In the genomic region with DNA sequence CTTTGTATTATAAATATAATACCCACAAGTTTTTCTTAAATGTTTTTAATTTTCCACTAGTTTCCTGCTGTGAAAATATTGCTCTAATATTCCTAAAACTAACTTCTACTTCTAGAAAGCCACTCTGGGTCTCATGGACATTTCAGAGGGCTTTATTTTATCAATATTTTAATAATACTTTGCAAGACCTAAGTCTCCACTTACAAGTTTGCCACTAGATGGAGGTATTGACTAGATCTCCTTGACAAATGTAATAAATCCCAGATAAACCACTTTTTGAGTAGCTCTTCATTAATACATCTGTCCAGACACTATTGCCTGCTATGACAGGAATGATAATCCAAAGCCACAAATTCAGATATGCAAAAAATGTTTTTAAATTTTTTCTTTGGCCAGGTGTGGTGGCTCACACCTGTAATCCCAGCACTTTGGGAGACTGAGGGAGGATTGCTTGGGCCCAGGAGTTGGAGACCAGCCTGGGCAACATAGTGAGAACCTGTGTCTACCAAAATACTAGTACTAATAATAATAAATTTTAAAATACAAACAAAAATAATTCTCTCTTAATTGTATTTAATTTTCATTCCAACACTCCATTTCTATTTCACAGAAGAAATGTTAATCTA, we compare ENCODE assay signal across 10 cellular contexts.
DNase-seq lines count a peak whose midpoint lies in the region; ATAC-seq, FAIRE-seq and TF ChIP-seq lines count a peak whose summit lies in the region.
"Had no signal": no experiment of that assay in that cellular context is flagged by ENCODE, and none has a peak within 500 bp of the region (broad histone marks: within the 10 kb centered on the region; RNA-seq: fewer than 3 reads in every experiment).

No MANE protein-coding gene starts in this region.

- H3K9ac ChIP-seq in parathyroid adenoma, result no peak overlapping the region

- no peaks in the 10 kb centered on the region for H3K36me3 ChIP-seq in parathyroid adenoma (ENCODE audit: control insufficient read depth, insufficient read depth, low read length)
- H3K36me3 ChIP-seq: HAP-1 had no signal

- H3K9me3 ChIP-seq in parathyroid adenoma (ENCODE audit: control insufficient read depth, low read length), result no peaks in the 10 kb centered on the region
- H3K9me3 ChIP-seq: HAP-1 had no signal

- H3K4me3 ChIP-seq in AG09309 (ENCODE audit: control insufficient read depth, low read depth, low read length) (no peak overlapping the region), parathyroid adenoma (ENCODE audit: low read depth, low read length) (no peak overlapping the region)
- H3K4me3 ChIP-seq: HAP-1 had no signal

- peak; percentile 50 for TF ChIP-seq CTCF in AG09309 (IDR thresholded peaks at IDR 0.05; ENCODE audit: control insufficient read depth, insufficient read depth, low read depth, low read length, missing control alignments)
- peak; percentile 33 for TF ChIP-seq CTCF in parathyroid adenoma (IDR thresholded peaks at IDR 0.05)

- peaks cover 4% of the 10 kb centered on the region for H3K79me2 ChIP-seq in parathyroid adenoma

- peak; percentile 43 for DNase-seq in AG09309 (ENCODE audit: low read depth)
- DNase-seq in GM18507 (ENCODE audit: extremely low spot score, insufficient read length, low read depth), result no peak
- peak; percentile 79 for DNase-seq in NCI-H69 (lab: John Stamatoyannopoulos, UW)
- peak; percentile 49 for DNase-seq in dedifferentiated amniotic fluid mesenchymal stem cell (ENCODE audit: extremely low spot score)

- FAIRE-seq in GM18507 (lab: Jason Lieb, UNC), result peak; percentile 44

- ATAC-seq in GM18870 (IDR thresholded peaks at IDR 0.05; ENCODE audit: unreplicated experiment), result no peak
- ATAC-seq in HG02938 (IDR thresholded peaks at IDR 0.05; ENCODE audit: unreplicated experiment), result no peak
- ATAC-seq in GM18498 (IDR thresholded peaks at IDR 0.05; ENCODE audit: unreplicated experiment), result no peak

- peaks cover 10% of the 10 kb centered on the region for H3K4me1 ChIP-seq in parathyroid adenoma

- H3K27ac ChIP-seq in parathyroid adenoma, result no peak overlapping the region
- H3K27ac ChIP-seq: epithelial cell of prostate had no signal

- H2AFZ ChIP-seq in parathyroid adenoma, result no peak overlapping the region

- no peaks in the 10 kb centered on the region for H3K27me3 ChIP-seq in parathyroid adenoma (ENCODE audit: control insufficient read depth, insufficient read depth, low read length)

- H3K4me2 ChIP-seq in parathyroid adenoma (ENCODE audit: low read length), result no peak overlapping the region
